15 cellular contexts compared by ENCODE assay signal in the genomic region with DNA sequence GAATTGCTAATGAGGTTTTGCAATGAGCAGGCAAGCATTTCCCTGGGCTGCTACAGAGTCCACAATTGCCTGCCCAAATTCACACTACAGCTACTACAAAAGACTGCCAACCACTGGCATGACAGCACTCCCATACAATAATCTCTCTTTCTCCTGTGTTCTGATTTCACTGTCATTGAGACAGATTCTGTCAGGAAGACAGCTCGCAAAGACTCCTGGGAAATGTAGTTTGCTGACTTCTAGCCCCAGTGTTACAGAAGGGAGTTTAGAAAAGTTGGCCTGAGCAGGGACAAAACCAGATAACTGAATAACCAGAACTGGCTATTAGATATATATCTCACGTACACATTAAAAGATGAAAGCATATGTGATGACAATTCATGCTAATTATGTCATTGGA.
"Had no signal": no experiment of that assay in that cellular context is flagged by ENCODE, and none has a peak within 500 bp of the region (broad histone marks: within the 10 kb centered on the region; RNA-seq: fewer than 3 reads in every experiment).

No MANE protein-coding gene starts in this region.

- DNase-seq: activated naive CD8-positive, alpha-beta T cell treated with anti-CD3 and anti-CD28 coated beads for 36 hours; activated T-cell treated with anti-CD3 and anti-CD28 coated beads, Interleukin-2, amount 50 U/mL, for 1 hour; central memory CD4-positive, alpha-beta T cell; effector memory CD8-positive, alpha-beta T cell; lower lobe of right lung; naive thymus-derived CD4-positive, alpha-beta T cell; psoas muscle; right cardiac atrium; stimulated activated CD4-positive, alpha-beta T cell treated with anti-CD3 and anti-CD28 coated beads, Interleukin-4, amount 100 ng/mL, for 24 hours; stimulated activated naive CD4-positive, alpha-beta T cell treated with Interleukin-2 at 50 U/mL for 16 hours; T-helper 1 cell; upper lobe of left lung had no signal

- H3K27me3 ChIP-seq: esophagus muscularis mucosa, upper lobe of left lung had no signal

- ATAC-seq: effector memory CD8-positive, alpha-beta T cell; left lobe of liver; lower lobe of right lung; naive thymus-derived CD4-positive, alpha-beta T cell; psoas muscle; right cardiac atrium; WTC11 had no signal

- H3K4me1 ChIP-seq: esophagus muscularis mucosa, lower lobe of right lung, psoas muscle, upper lobe of left lung had no signal

- H3K9me3 ChIP-seq: esophagus muscularis mucosa, lower lobe of right lung, psoas muscle, upper lobe of left lung had no signal

- H3K4me3 ChIP-seq: esophagus muscularis mucosa, lower lobe of right lung, psoas muscle, upper lobe of left lung had no signal

- H3K36me3 ChIP-seq: esophagus muscularis mucosa, lower lobe of right lung, upper lobe of left lung had no signal
